ENCODE assay signal across 21 cellular contexts in genomic region chr2:117126656-117127055, GRCh38.
"Had no signal": no experiment of that assay in that cellular context is flagged by ENCODE, and none has a peak within 500 bp of the region (broad histone marks: within the 10 kb centered on the region; RNA-seq: fewer than 3 reads in every experiment).

No MANE protein-coding gene starts in this region.

- H3K9me3 ChIP-seq: pancreas, prostate gland, right lobe of liver, thoracic aorta, transverse colon had no signal

- H3K4me2 ChIP-seq: neural progenitor cell had no signal

- H3K27ac ChIP-seq: esophagus squamous epithelium, neural progenitor cell, pancreas, prostate gland, right lobe of liver, stomach, thoracic aorta, transverse colon had no signal

- H2AFZ ChIP-seq: neural progenitor cell had no signal

- H3K9ac ChIP-seq: neural progenitor cell had no signal

- H3K4me3 Mint-ChIP-seq: dendritic cell treated with granulocyte-macrophage colony-stimulating factor and Interleukin-4, amounts not matched to agents 40 ng/mL and 50 ng/mL, for 4 days; effector memory CD8-positive, alpha-beta T cell; natural killer cell treated with Interleukin-12 subunit alpha and Interleukin-12 subunit beta and Interleukin-15 and Interleukin-18, amount 100 ng/mL, for 72 hours; neural progenitor cell had no signal

- ATAC-seq: effector memory CD8-positive, alpha-beta T cell; left lobe of liver; natural killer cell treated with Interleukin-12 subunit alpha and Interleukin-12 subunit beta and Interleukin-15 and Interleukin-18, amount 100 ng/mL, for 72 hours; pancreas; right lobe of liver had no signal

- H3K4me1 ChIP-seq: esophagus squamous epithelium, neural progenitor cell, pancreas, prostate gland, right lobe of liver had no signal

- H3K27me3 Mint-ChIP-seq: dendritic cell treated with granulocyte-macrophage colony-stimulating factor and Interleukin-4, amounts not matched to agents 40 ng/mL and 50 ng/mL, for 4 days; effector memory CD8-positive, alpha-beta T cell; natural killer cell treated with Interleukin-12 subunit alpha and Interleukin-12 subunit beta and Interleukin-15 and Interleukin-18, amount 100 ng/mL, for 72 hours had no signal

- H3K27ac Mint-ChIP-seq: dendritic cell treated with granulocyte-macrophage colony-stimulating factor and Interleukin-4, amounts not matched to agents 40 ng/mL and 50 ng/mL, for 4 days; effector memory CD8-positive, alpha-beta T cell; natural killer cell treated with Interleukin-12 subunit alpha and Interleukin-12 subunit beta and Interleukin-15 and Interleukin-18, amount 100 ng/mL, for 72 hours; neural progenitor cell had no signal

- H3K36me3 ChIP-seq: esophagus squamous epithelium, neural progenitor cell, pancreas, prostate gland, right lobe of liver, stomach, thoracic aorta, transverse colon had no signal

- DNase-seq: cerebellar nuclear complex; effector memory CD8-positive, alpha-beta T cell; esophagus squamous epithelium; foreskin fibroblast; hippocampal formation; kidney glomerular epithelial cell; mammary epithelial cell; occipital lobe; pancreas; right lobe of liver; stimulated activated CD4-positive, alpha-beta T cell treated with anti-CD3 and anti-CD28 coated beads, Interleukin-2, amount 100 ng/mL, for 24 hours; stimulated activated naive CD4-positive, alpha-beta T cell; stomach; substantia nigra; transverse colon had no signal

- H3K4me3 ChIP-seq: esophagus squamous epithelium, neural progenitor cell, pancreas, prostate gland, right lobe of liver, stomach, thoracic aorta, transverse colon had no signal

- H3K36me3 Mint-ChIP-seq: natural killer cell treated with Interleukin-12 subunit alpha and Interleukin-12 subunit beta and Interleukin-15 and Interleukin-18, amount 100 ng/mL, for 72 hours; neural progenitor cell had no signal

- H3K27me3 ChIP-seq: esophagus squamous epithelium, neural progenitor cell, pancreas, right lobe of liver, stomach, transverse colon had no signal
